11 cellular contexts compared by ENCODE assay signal in genomic region chr2:158460632-158461297, GRCh38. TPM values are rescaled to one million over a fixed set of nuclear protein-coding genes. Genes with fewer than 3 reads are reported as not detected.
DNase-seq lines count a peak whose midpoint lies in the region; ATAC-seq and TF ChIP-seq lines count a peak whose summit lies in the region.
"Had no signal": no experiment of that assay in that cellular context is flagged by ENCODE, and none has a peak within 500 bp of the region (broad histone marks: within the 10 kb centered on the region; RNA-seq: fewer than 3 reads in every experiment).

No MANE protein-coding gene starts in this region.

- peaks cover 3% of the 10 kb centered on the region; the same call in 1 of the 2 replicates for H3K36me3 ChIP-seq in PC-3 (ENCODE audit: low read depth, low read length)
- H3K36me3 ChIP-seq: ovary had no signal

- no peaks in the 10 kb centered on the region for H3K27me3 ChIP-seq in PC-3 (ENCODE audit: low read length)
- H3K27me3 ChIP-seq: ovary had no signal

- intact Hi-C loops in activated CD8-positive, alpha-beta T cell treated with anti-CD3 and anti-CD28 coated beads for 36 hours (cut with micrococcal nuclease): no loop called here
- intact Hi-C loops in PC-3 (cut with micrococcal nuclease): loop anchor here (2.0 to 5.0 kb wide), 4 partner anchors 142 to 294 kb away; no protein-coding TSS in a partner anchor

- no peak overlapping the region for H3K27ac ChIP-seq in PC-3 (ENCODE audit: low read length)
- H3K27ac ChIP-seq: ovary had no signal

- peaks cover 33% of the 10 kb centered on the region for H3K4me1 ChIP-seq in PC-3 (ENCODE audit: insufficient read depth, low read length)

- no peaks in the 10 kb centered on the region for H3K9me3 Mint-ChIP-seq in activated CD8-positive, alpha-beta T cell treated with anti-CD3 and anti-CD28 coated beads for 36 hours
- H3K9me3 Mint-ChIP-seq in activated CD8-positive, alpha-beta T cell treated with anti-CD3 and anti-CD28 coated beads, Interleukin-2, amount 10 ng/mL, durations not matched to agents 7 days and 5 days (ENCODE audit: insufficient read depth): no peaks in the 10 kb centered on the region
- no peaks in the 10 kb centered on the region for H3K9me3 Mint-ChIP-seq in activated T-cell treated with anti-CD3 and anti-CD28 coated beads, Interleukin-2, amount 50 U/mL, for 24 hours

- no peaks in the 10 kb centered on the region for H3F3A ChIP-seq in PC-3 (ENCODE audit: low read length, unreplicated experiment)

- H2AFZ ChIP-seq in PC-3 (ENCODE audit: low read length): no peak overlapping the region

- no peak overlapping the region for H3K4me3 Mint-ChIP-seq in activated CD8-positive, alpha-beta T cell treated with anti-CD3 and anti-CD28 coated beads for 36 hours
- H3K4me3 Mint-ChIP-seq in activated CD8-positive, alpha-beta T cell treated with anti-CD3 and anti-CD28 coated beads, Interleukin-2, amount 10 ng/mL, durations not matched to agents 7 days and 5 days: no peak overlapping the region
- H3K4me3 Mint-ChIP-seq in activated T-cell treated with anti-CD3 and anti-CD28 coated beads, Interleukin-2, amount 50 U/mL, for 24 hours: no peak overlapping the region
- H3K4me3 Mint-ChIP-seq: B cell had no signal

- 0 out of 2 replicates have a peak overlapping the region, but pooled peaks have one; percentile 8 for H3K4me2 ChIP-seq in PC-3 (ENCODE audit: low read length)

- H3K27me3 Mint-ChIP-seq in activated CD8-positive, alpha-beta T cell treated with anti-CD3 and anti-CD28 coated beads for 36 hours: peaks cover 7% of the 10 kb centered on the region
- H3K27me3 Mint-ChIP-seq in activated CD8-positive, alpha-beta T cell treated with anti-CD3 and anti-CD28 coated beads, Interleukin-2, amount 10 ng/mL, durations not matched to agents 7 days and 5 days (ENCODE audit: low read depth): peaks cover 4% of the 10 kb centered on the region
- H3K27me3 Mint-ChIP-seq in activated T-cell treated with anti-CD3 and anti-CD28 coated beads, Interleukin-2, amount 50 U/mL, for 24 hours: peaks cover 5% of the 10 kb centered on the region

- POLR2A ChIA-PET in activated CD8-positive, alpha-beta T cell treated with anti-CD3 and anti-CD28 coated beads for 36 hours (lab: Charles Lee): no interaction called here
- POLR2A ChIA-PET in activated CD8-positive, alpha-beta T cell treated with anti-CD3 and anti-CD28 coated beads, Interleukin-2, amount 10 ng/mL, durations not matched to agents 7 days and 5 days (lab: Charles Lee): interaction anchor here (0.6 kb wide), 1 partner anchor 539 kb away, joined by 3 read pairs; no protein-coding TSS in a partner anchor
- POLR2A ChIA-PET in PC-3 (lab: Charles Lee; ENCODE audit: unreplicated experiment): no interaction called here

- CTCF ChIA-PET in activated CD8-positive, alpha-beta T cell treated with anti-CD3 and anti-CD28 coated beads for 36 hours (lab: Charles Lee): no interaction called here
- CTCF ChIA-PET in activated CD8-positive, alpha-beta T cell treated with anti-CD3 and anti-CD28 coated beads, Interleukin-2, amount 10 ng/mL, durations not matched to agents 7 days and 5 days (lab: Charles Lee): no interaction called here
- CTCF ChIA-PET in PC-3 (lab: Charles Lee): interaction anchor here (0.6 kb wide), 3 partner anchors 126 to 351 kb away, joined by 3 to 4 read pairs (median 3); no protein-coding TSS in a partner anchor

- peaks cover 8% of the 10 kb centered on the region for H3K36me3 Mint-ChIP-seq in activated CD8-positive, alpha-beta T cell treated with anti-CD3 and anti-CD28 coated beads for 36 hours (ENCODE audit: low read depth)
- peaks cover 3% of the 10 kb centered on the region for H3K36me3 Mint-ChIP-seq in activated CD8-positive, alpha-beta T cell treated with anti-CD3 and anti-CD28 coated beads, Interleukin-2, amount 10 ng/mL, durations not matched to agents 7 days and 5 days (ENCODE audit: low read depth)
- H3K36me3 Mint-ChIP-seq in activated T-cell treated with anti-CD3 and anti-CD28 coated beads, Interleukin-2, amount 50 U/mL, for 24 hours (ENCODE audit: low read depth): peaks cover 10% of the 10 kb centered on the region

- DNase-seq in activated CD8-positive, alpha-beta T cell treated with anti-CD3 and anti-CD28 coated beads for 36 hours: no peak
- no peak for DNase-seq in activated CD8-positive, alpha-beta T cell treated with anti-CD3 and anti-CD28 coated beads, Interleukin-2, amount 10 ng/mL, durations not matched to agents 7 days and 5 days
- DNase-seq in PC-3 (peak; percentile 20), fibroblast of mammary gland (ENCODE audit: low read depth) (no peak), superior temporal gyrus (ENCODE audit: extremely low spot score) (peak; percentile 58)
- DNase-seq in activated effector memory CD4-positive, alpha-beta T cell treated with Interleukin-2 at 50 U/mL for 16 hours: no peak
- DNase-seq in activated T-cell treated with anti-CD3 and anti-CD28 coated beads, Interleukin-2, amount 50 U/mL, for 24 hours: no peak
- DNase-seq: NCI-H2171, ovary had no signal

- TF ChIP-seq CTCF in activated CD8-positive, alpha-beta T cell treated with anti-CD3 and anti-CD28 coated beads for 36 hours (IDR thresholded peaks at IDR 0.05): peak; percentile 14
- TF ChIP-seq CTCF in PC-3 (conservative IDR thresholded peaks at IDR 0.05; ENCODE audit: low read depth, low read length): peak; percentile 22; the same call in 1 of the 2 replicates
- peak; percentile 17 for TF ChIP-seq CTCF in fibroblast of mammary gland (conservative IDR thresholded peaks at IDR 0.05; ENCODE audit: control insufficient read depth, insufficient read depth, low read depth, low read length)

- H3K4me1 Mint-ChIP-seq in activated CD8-positive, alpha-beta T cell treated with anti-CD3 and anti-CD28 coated beads for 36 hours (ENCODE audit: low read depth): peaks cover 25% of the 10 kb centered on the region
- H3K4me1 Mint-ChIP-seq in activated CD8-positive, alpha-beta T cell treated with anti-CD3 and anti-CD28 coated beads, Interleukin-2, amount 10 ng/mL, durations not matched to agents 7 days and 5 days (ENCODE audit: low read depth): peaks cover 24% of the 10 kb centered on the region
- H3K4me1 Mint-ChIP-seq in activated T-cell treated with anti-CD3 and anti-CD28 coated beads, Interleukin-2, amount 50 U/mL, for 24 hours (ENCODE audit: low read depth): peaks cover 33% of the 10 kb centered on the region

- ATAC-seq in activated CD8-positive, alpha-beta T cell treated with anti-CD3 and anti-CD28 coated beads for 36 hours: no peak
- ATAC-seq in activated CD8-positive, alpha-beta T cell treated with anti-CD3 and anti-CD28 coated beads, Interleukin-2, amount 10 ng/mL, durations not matched to agents 7 days and 5 days: no peak
- no peak for ATAC-seq in PC-3
- no peak for ATAC-seq in HG03175 (IDR thresholded peaks at IDR 0.05; ENCODE audit: unreplicated experiment)

- no peaks in the 10 kb centered on the region for H3K9me2 ChIP-seq in PC-3 (replicated peaks; ENCODE audit: low read length)

- H3K79me2 ChIP-seq in PC-3 (ENCODE audit: low read length): peaks cover 87% of the 10 kb centered on the region

- no peaks in the 10 kb centered on the region for H3K9me3 ChIP-seq in PC-3 (ENCODE audit: low read length)
- H3K9me3 ChIP-seq: ovary had no signal

- H3K4me3 ChIP-seq in PC-3 (ENCODE audit: low read length): no peak overlapping the region; the same call in 1 of the 2 replicates
- H3K4me3 ChIP-seq in fibroblast of mammary gland (ENCODE audit: control insufficient read depth, low read depth, low read length): no peak overlapping the region
- H3K4me3 ChIP-seq: ovary had no signal

- H3K27ac Mint-ChIP-seq in activated CD8-positive, alpha-beta T cell treated with anti-CD3 and anti-CD28 coated beads for 36 hours: no peak overlapping the region
- no peak overlapping the region for H3K27ac Mint-ChIP-seq in activated CD8-positive, alpha-beta T cell treated with anti-CD3 and anti-CD28 coated beads, Interleukin-2, amount 10 ng/mL, durations not matched to agents 7 days and 5 days
- H3K27ac Mint-ChIP-seq in activated T-cell treated with anti-CD3 and anti-CD28 coated beads, Interleukin-2, amount 50 U/mL, for 24 hours: no peak overlapping the region
- H3K27ac Mint-ChIP-seq: B cell had no signal

- no TSS peak for BruUV-seq in PC-3 (replicated peaks; lab: Mats Ljungman, UMichigan)

- H3K9ac ChIP-seq in PC-3 (ENCODE audit: low read length): no peak overlapping the region

- H4K20me1 ChIP-seq in PC-3 (ENCODE audit: low read length): peaks cover 41% of the 10 kb centered on the region

RNA-seq across cellular contexts. Expression of gene PKP4, which starts 4.0 kb away (rescaled TPM):
- total RNA-seq in activated CD8-positive, alpha-beta T cell treated with anti-CD3 and anti-CD28 coated beads for 36 hours: 10 to 100 TPM; 33.7 to 38.7 TPM
- total RNA-seq in activated CD8-positive, alpha-beta T cell treated with anti-CD3 and anti-CD28 coated beads, Interleukin-2, amount 10 ng/mL, durations not matched to agents 7 days and 5 days: 10 to 100 TPM; 32.9 to 35.8 TPM
- 40.1 and 44.2 TPM in 2 replicates for total RNA-seq in PC-3 (2014; rRNA removed)

RNA-seq across cellular contexts. Expression of gene CCDC148, which starts 4.2 kb away (rescaled TPM):
- not detected for total RNA-seq in activated CD8-positive, alpha-beta T cell treated with anti-CD3 and anti-CD28 coated beads for 36 hours
- total RNA-seq in activated CD8-positive, alpha-beta T cell treated with anti-CD3 and anti-CD28 coated beads, Interleukin-2, amount 10 ng/mL, durations not matched to agents 7 days and 5 days: under 1 TPM in 1 of 2 experiments, not detected in 1; 0.16 TPM
- total RNA-seq in PC-3 (2014; rRNA removed): 0.11 and 0.46 TPM in 2 replicates
- total RNA-seq: B cell had no signal

Comparison
In these comparisons a context has a peak if more than half of its experiments do, and no peak if none do; other contexts are left out.
1. DNase-seq: peak in PC-3 (single experiment) and superior temporal gyrus (single experiment); none in activated CD8-positive, alpha-beta T cell treated with anti-CD3 and anti-CD28 coated beads for 36 hours (single experiment), activated CD8-positive, alpha-beta T cell treated with anti-CD3 and anti-CD28 coated beads, Interleukin-2, amount 10 ng/mL, durations not matched to agents 7 days and 5 days (single experiment), fibroblast of mammary gland (single experiment), activated effector memory CD4-positive, alpha-beta T cell treated with Interleukin-2 at 50 U/mL for 16 hours (single experiment) and activated T-cell treated with anti-CD3 and anti-CD28 coated beads, Interleukin-2, amount 50 U/mL, for 24 hours (single experiment).
2. Peak in every context shown above with its lines, with median percentiles within 50 percentile points of each other: CTCF ChIP-seq.